ENCODE assay signal across 11 cellular contexts in the genomic region with DNA sequence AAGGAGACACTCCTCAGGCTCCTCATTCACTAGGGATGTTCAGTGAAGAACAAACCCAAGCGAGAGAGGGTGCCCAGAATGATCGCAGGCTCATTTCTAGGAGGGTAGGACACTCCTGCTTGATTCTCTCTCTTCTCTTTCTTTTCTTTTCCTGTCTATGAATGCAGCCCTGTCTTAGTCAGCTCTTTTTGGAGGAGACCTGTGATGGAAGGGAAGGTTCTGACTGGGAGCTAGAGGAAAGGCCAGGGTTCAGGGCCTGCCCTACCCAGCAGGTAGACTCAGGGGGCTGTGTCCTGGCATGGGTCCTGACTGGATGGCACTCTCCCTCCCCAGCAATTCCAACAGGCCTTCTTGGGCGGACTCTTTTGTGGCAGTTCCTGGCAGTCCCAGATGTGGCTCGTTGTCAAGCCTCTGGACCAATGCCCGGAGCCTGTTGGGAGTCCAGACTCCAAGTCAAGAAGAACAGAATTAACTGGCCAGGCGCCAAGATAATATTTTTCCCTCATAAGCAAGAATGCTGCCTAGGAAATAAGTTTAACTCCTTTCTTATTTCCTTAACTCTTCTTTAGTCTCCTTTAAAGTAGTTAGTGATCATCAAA.
DNase-seq lines count a peak whose midpoint lies in the region; ATAC-seq and TF ChIP-seq lines count a peak whose summit lies in the region.
"Had no signal": no experiment of that assay in that cellular context is flagged by ENCODE, and none has a peak within 500 bp of the region (broad histone marks: within the 10 kb centered on the region; RNA-seq: fewer than 3 reads in every experiment).

No MANE protein-coding gene starts in this region.

- H3K36me3 Mint-ChIP-seq in chondrocyte (ENCODE audit: low read depth) (no peaks in the 10 kb centered on the region), glutamatergic neuron (ENCODE audit: unreplicated experiment) (no peaks in the 10 kb centered on the region)
- H3K36me3 Mint-ChIP-seq in activated CD4-positive, alpha-beta T cell treated with anti-CD3 and anti-CD28 coated beads, Interleukin-2, amount 10 ng/mL, durations not matched to agents 24 days and 14 days (ENCODE audit: low read depth) = no peaks in the 10 kb centered on the region
- H3K36me3 Mint-ChIP-seq: naive B cell had no signal

- intact Hi-C loops in thyroid gland (cut with DNase I) = no loop called here
- intact Hi-C loops in activated CD4-positive, alpha-beta T cell treated with anti-CD3 and anti-CD28 coated beads, Interleukin-2, amount 10 ng/mL, durations not matched to agents 24 days and 14 days (cut with micrococcal nuclease) = loop anchor here (10.0 kb wide), 1 partner anchor 57 kb away; no protein-coding TSS in a partner anchor

- H3K4me1 Mint-ChIP-seq in chondrocyte (ENCODE audit: low read depth) (peaks cover 89% of the 10 kb centered on the region), glutamatergic neuron (ENCODE audit: low read depth, unreplicated experiment) (no peaks in the 10 kb centered on the region)
- H3K4me1 Mint-ChIP-seq in activated CD4-positive, alpha-beta T cell treated with anti-CD3 and anti-CD28 coated beads, Interleukin-2, amount 10 ng/mL, durations not matched to agents 24 days and 14 days = peaks cover 6% of the 10 kb centered on the region
- H3K4me1 Mint-ChIP-seq: naive B cell had no signal

- H3K27me3 Mint-ChIP-seq in chondrocyte (ENCODE audit: low read depth) (no peaks in the 10 kb centered on the region), glutamatergic neuron (ENCODE audit: unreplicated experiment) (no peaks in the 10 kb centered on the region)
- peaks cover 5% of the 10 kb centered on the region for H3K27me3 Mint-ChIP-seq in activated CD4-positive, alpha-beta T cell treated with anti-CD3 and anti-CD28 coated beads, Interleukin-2, amount 10 ng/mL, durations not matched to agents 24 days and 14 days

- H3K36me3 ChIP-seq in thyroid gland = no peaks in the 10 kb centered on the region

- no peaks in the 10 kb centered on the region for H3K9me3 ChIP-seq in thyroid gland

- H3K4me3 Mint-ChIP-seq in chondrocyte (ENCODE audit: unreplicated experiment) (no peak overlapping the region), glutamatergic neuron (ENCODE audit: unreplicated experiment) (no peak overlapping the region)
- no peak overlapping the region for H3K4me3 Mint-ChIP-seq in activated CD4-positive, alpha-beta T cell treated with anti-CD3 and anti-CD28 coated beads, Interleukin-2, amount 10 ng/mL, durations not matched to agents 24 days and 14 days
- H3K4me3 Mint-ChIP-seq: naive B cell had no signal

- H3K27ac Mint-ChIP-seq in chondrocyte (ENCODE audit: unreplicated experiment) = peak overlapping the region; percentile 91
- H3K27ac Mint-ChIP-seq in glutamatergic neuron (ENCODE audit: unreplicated experiment) = no peak overlapping the region
- H3K27ac Mint-ChIP-seq in activated CD4-positive, alpha-beta T cell treated with anti-CD3 and anti-CD28 coated beads, Interleukin-2, amount 10 ng/mL, durations not matched to agents 24 days and 14 days = no peak overlapping the region
- H3K27ac Mint-ChIP-seq: naive B cell had no signal

- no peak overlapping the region for H3K4me3 ChIP-seq in thyroid gland (replicated peaks in 1 of 3)

- peak; percentile 85 for ATAC-seq in left lobe of liver

- peaks cover 0 to 12% of the 10 kb centered on the region in 2 donors for H3K4me1 ChIP-seq in thyroid gland

- 34 to 51% methylated on average over 4 to 5 of the region's 6 CpGs for WGBS in thyroid gland, 2 donors

- TF ChIP-seq CTCF in chondrocyte (IDR thresholded peaks at IDR 0.05) (no peak), thyroid gland (IDR thresholded peaks at IDR 0.05) (no peak), glutamatergic neuron (IDR thresholded peaks at IDR 0.05; ENCODE audit: partially characterized antibody, unreplicated experiment) (no peak)

- TF ChIP-seq POLR2A in thyroid gland (IDR thresholded peaks at IDR 0.05) = no peak

- H3K27ac ChIP-seq in thyroid gland = peak overlapping the region; percentile 45 to 64 (median 58)

- DNase-seq in NCI-H2029 treated with DMSO at 0.1 percent for 48 hours (lab: John Stamatoyannopoulos, UW) = peak; percentile 45
- no peak for DNase-seq in chondrocyte (ENCODE audit: low spot score)
- DNase-seq in left lobe of liver (ENCODE audit: low spot score) = peak; percentile 76
- DNase-seq in thyroid gland = peak; percentile 89 to 90
- DNase-seq in MV-4-11 (lab: John Stamatoyannopoulos, UW) = no peak
- no peak for DNase-seq in glutamatergic neuron
- no peak for DNase-seq in stimulated activated CD4-positive, alpha-beta T cell treated with anti-CD3 and anti-CD28 coated beads, Interleukin-4, amount 100 ng/mL, for 1 hour
- no peak for DNase-seq in activated CD4-positive, alpha-beta T cell treated with anti-CD3 and anti-CD28 coated beads, Interleukin-2, amount 10 ng/mL, durations not matched to agents 24 days and 14 days
- DNase-seq: activated T-cell treated with anti-CD3 and anti-CD28 coated beads for 4 hours, naive B cell, NCI-H1436 treated with DMSO at 0.1 percent for 48 hours had no signal

- no peaks in the 10 kb centered on the region for H3K27me3 ChIP-seq in thyroid gland

- peaks cover 3% of the 10 kb centered on the region for H3K9me3 Mint-ChIP-seq in chondrocyte (ENCODE audit: low read depth)
- H3K9me3 Mint-ChIP-seq in glutamatergic neuron (ENCODE audit: unreplicated experiment) = peaks cover 2% of the 10 kb centered on the region
- H3K9me3 Mint-ChIP-seq in activated CD4-positive, alpha-beta T cell treated with anti-CD3 and anti-CD28 coated beads, Interleukin-2, amount 10 ng/mL, durations not matched to agents 24 days and 14 days = no peaks in the 10 kb centered on the region

Comparison
In these comparisons a context has a peak if more than half of its experiments do, and no peak if none do; other contexts are left out.
1. DNase-seq: peak in NCI-H2029 treated with DMSO at 0.1 percent for 48 hours (single experiment), left lobe of liver (single experiment) and thyroid gland (2 of 2); none in chondrocyte (single experiment), MV-4-11 (single experiment), glutamatergic neuron (single experiment), stimulated activated CD4-positive, alpha-beta T cell treated with anti-CD3 and anti-CD28 coated beads, Interleukin-4, amount 100 ng/mL, for 1 hour (single experiment) and activated CD4-positive, alpha-beta T cell treated with anti-CD3 and anti-CD28 coated beads, Interleukin-2, amount 10 ng/mL, durations not matched to agents 24 days and 14 days (single experiment).